9 cellular contexts compared by ENCODE assay signal in genomic region chr12:57766464-57767311, GRCh38. TPM values are rescaled to one million over a fixed set of nuclear protein-coding genes. Genes with fewer than 3 reads are reported as not detected.
DNase-seq lines count a peak whose midpoint lies in the region; ATAC-seq and TF ChIP-seq lines count a peak whose summit lies in the region.
"Had no signal": no experiment of that assay in that cellular context is flagged by ENCODE, and none has a peak within 500 bp of the region (broad histone marks: within the 10 kb centered on the region; RNA-seq: fewer than 3 reads in every experiment).

A gene with protein sequence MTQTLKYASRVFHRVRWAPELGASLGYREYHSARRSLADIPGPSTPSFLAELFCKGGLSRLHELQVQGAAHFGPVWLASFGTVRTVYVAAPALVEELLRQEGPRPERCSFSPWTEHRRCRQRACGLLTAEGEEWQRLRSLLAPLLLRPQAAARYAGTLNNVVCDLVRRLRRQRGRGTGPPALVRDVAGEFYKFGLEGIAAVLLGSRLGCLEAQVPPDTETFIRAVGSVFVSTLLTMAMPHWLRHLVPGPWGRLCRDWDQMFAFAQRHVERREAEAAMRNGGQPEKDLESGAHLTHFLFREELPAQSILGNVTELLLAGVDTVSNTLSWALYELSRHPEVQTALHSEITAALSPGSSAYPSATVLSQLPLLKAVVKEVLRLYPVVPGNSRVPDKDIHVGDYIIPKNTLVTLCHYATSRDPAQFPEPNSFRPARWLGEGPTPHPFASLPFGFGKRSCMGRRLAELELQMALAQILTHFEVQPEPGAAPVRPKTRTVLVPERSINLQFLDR (minus strand): TSS chr12:57767078. CDS start chr12:57767041, 37 bp downstream.

- peak within 1 kb of the TSS; percentile 89 for H3K4me3 Mint-ChIP-seq in activated B cell treated with CpG ODN at 0.5 μM for 24 hours

- POLR2A ChIA-PET in activated B cell treated with CpG ODN at 0.5 μM for 24 hours (lab: Charles Lee) = interaction anchor here (0.7 to 6.7 kb wide), 4 partner anchors 10 to 132 kb away, joined by 3 to 34 read pairs (median 3); partner anchors contain the start of genes CDK4 and MARCHF9

- TF ChIP-seq CTCF in activated B cell treated with CpG ODN at 0.5 μM for 24 hours (IDR thresholded peaks at IDR 0.05) = no peak

- intact Hi-C loops in activated B cell treated with CpG ODN at 0.5 μM for 24 hours (cut with micrococcal nuclease) (loop anchor here (1.0 kb wide), 1 partner anchor 10 kb away; no protein-coding TSS in a partner anchor), Right ventricle myocardium superior (cut with DNase I) (no loop called here)

- H3K27me3 Mint-ChIP-seq in activated B cell treated with CpG ODN at 0.5 μM for 24 hours = peaks cover 13% of the 10 kb centered on the region

- DNase-seq in activated CD8-positive, alpha-beta memory T cell treated with anti-CD3 and anti-CD28 coated beads for 24 hours = peak; percentile 71
- no peak for DNase-seq in activated CD8-positive, alpha-beta memory T cell treated with anti-CD3 and anti-CD28 coated beads, Interleukin-2, amount 50 U/mL, for 4 hours
- no peak for DNase-seq in activated B cell treated with CpG ODN at 0.5 μM for 24 hours
- DNase-seq in Right ventricle myocardium superior = no peak
- no peak for DNase-seq in skeletal muscle cell (ENCODE audit: low read depth)
- no peak for DNase-seq in NCI-H2196 treated with DMSO at 0.1 percent for 48 hours (lab: John Stamatoyannopoulos, UW; ENCODE audit: unreplicated experiment)

- CTCF ChIA-PET in activated B cell treated with CpG ODN at 0.5 μM for 24 hours (lab: Charles Lee) = interaction anchor here (1.0 to 4.7 kb wide), 2 partner anchors 10 kb away, joined by 3 to 20 read pairs; no protein-coding TSS in a partner anchor

- no peaks in the 10 kb centered on the region for H3K9me3 Mint-ChIP-seq in activated B cell treated with CpG ODN at 0.5 μM for 24 hours
- H3K9me3 Mint-ChIP-seq: activated naive CD4-positive, alpha-beta T cell treated with anti-CD3 and anti-CD28 coated beads, Interleukin-2, amount 50 U/mL, for 72 hours had no signal

- H3K4me3 ChIP-seq in skeletal muscle cell (ENCODE audit: low read depth, low read length) = peak within 1 kb of the TSS; percentile 35

- ATAC-seq in activated B cell treated with CpG ODN at 0.5 μM for 24 hours (ENCODE audit: low read depth) (no peak), Right ventricle myocardium superior (ENCODE audit: poor library complexity) (peak; percentile 7), HG03196 (IDR thresholded peaks at IDR 0.05; ENCODE audit: unreplicated experiment) (no peak), HG03045 (IDR thresholded peaks at IDR 0.05; ENCODE audit: unreplicated experiment) (no peak)

- H3K4me1 Mint-ChIP-seq in activated B cell treated with CpG ODN at 0.5 μM for 24 hours = peaks cover 41% of the 10 kb centered on the region

- H3K27ac Mint-ChIP-seq in activated B cell treated with CpG ODN at 0.5 μM for 24 hours = no peak within 1 kb of the TSS

- H3K36me3 Mint-ChIP-seq in activated B cell treated with CpG ODN at 0.5 μM for 24 hours (ENCODE audit: low read depth) = peaks cover 31% of the 10 kb centered on the region

RNA-seq across cellular contexts. Expression of the gene that starts here (rescaled TPM):
- total RNA-seq in activated B cell treated with CpG ODN at 0.5 μM for 24 hours = 2.4 and 2.5 TPM in 2 replicates
- total RNA-seq in Right ventricle myocardium superior = not detected

Comparison
In these comparisons a context has a peak if more than half of its experiments do, and no peak if none do; other contexts are left out.
1. Peak in ATAC-seq in Right ventricle myocardium superior; RNA of the gene not detected or under 1 TPM.